ENCODE assay signal across 22 cellular contexts in genomic region chr1:185980891-185981290, GRCh38.
"Had no signal": no experiment of that assay in that cellular context is flagged by ENCODE, and none has a peak within 500 bp of the region (broad histone marks: within the 10 kb centered on the region; RNA-seq: fewer than 3 reads in every experiment).

No MANE protein-coding gene starts in this region.

- H3K27me3 ChIP-seq: esophagus muscularis mucosa, foreskin keratinocyte, gastroesophageal sphincter, heart left ventricle, hepatocyte, left lung had no signal

- H3K4me3 ChIP-seq: coronary artery, dorsolateral prefrontal cortex, esophagus muscularis mucosa, gastroesophageal sphincter, heart left ventricle, hepatocyte, left lung, lower lobe of right lung, mucosa of descending colon had no signal

- H3K9me3 ChIP-seq: esophagus muscularis mucosa, gastroesophageal sphincter, heart left ventricle, left lung, lower lobe of right lung, mucosa of descending colon had no signal

- H3K27ac ChIP-seq: coronary artery, dorsolateral prefrontal cortex, esophagus muscularis mucosa, foreskin keratinocyte, gastroesophageal sphincter, heart left ventricle, hepatocyte, left lung, lower lobe of right lung had no signal

- H3K9me3 Mint-ChIP-seq: mesothelial cell of epicardium had no signal

- H3K4me1 ChIP-seq: foreskin keratinocyte, left lung had no signal

- H3K36me3 Mint-ChIP-seq: immature natural killer cell, naive B cell had no signal

- ATAC-seq: foreskin keratinocyte, gastroesophageal sphincter, heart left ventricle, left cardiac atrium, left lung, left ventricle myocardium superior, lower lobe of right lung, mucosa of descending colon had no signal

- H3K36me3 ChIP-seq: esophagus muscularis mucosa, gastroesophageal sphincter, left lung, lower lobe of right lung had no signal

- H3K4me3 Mint-ChIP-seq: immature natural killer cell, mesothelial cell of epicardium, naive B cell had no signal

- DNase-seq: dermis blood vessel endothelial cell; dorsolateral prefrontal cortex; effector CD4-positive, alpha-beta T cell; effector memory CD4-positive, alpha-beta T cell; foreskin keratinocyte; heart left ventricle; hypothalamus; immature natural killer cell; islet precursor cell; kidney; left cardiac atrium; left lung; left ventricle myocardium superior; lower lobe of right lung; mesenchymal stem cell; mucosa of descending colon; naive B cell had no signal

- H3K4me1 Mint-ChIP-seq: immature natural killer cell, mesothelial cell of epicardium, naive B cell had no signal

- H3K27ac Mint-ChIP-seq: immature natural killer cell, mesothelial cell of epicardium, naive B cell had no signal
